8 cellular contexts compared by ENCODE assay signal in the genomic region with DNA sequence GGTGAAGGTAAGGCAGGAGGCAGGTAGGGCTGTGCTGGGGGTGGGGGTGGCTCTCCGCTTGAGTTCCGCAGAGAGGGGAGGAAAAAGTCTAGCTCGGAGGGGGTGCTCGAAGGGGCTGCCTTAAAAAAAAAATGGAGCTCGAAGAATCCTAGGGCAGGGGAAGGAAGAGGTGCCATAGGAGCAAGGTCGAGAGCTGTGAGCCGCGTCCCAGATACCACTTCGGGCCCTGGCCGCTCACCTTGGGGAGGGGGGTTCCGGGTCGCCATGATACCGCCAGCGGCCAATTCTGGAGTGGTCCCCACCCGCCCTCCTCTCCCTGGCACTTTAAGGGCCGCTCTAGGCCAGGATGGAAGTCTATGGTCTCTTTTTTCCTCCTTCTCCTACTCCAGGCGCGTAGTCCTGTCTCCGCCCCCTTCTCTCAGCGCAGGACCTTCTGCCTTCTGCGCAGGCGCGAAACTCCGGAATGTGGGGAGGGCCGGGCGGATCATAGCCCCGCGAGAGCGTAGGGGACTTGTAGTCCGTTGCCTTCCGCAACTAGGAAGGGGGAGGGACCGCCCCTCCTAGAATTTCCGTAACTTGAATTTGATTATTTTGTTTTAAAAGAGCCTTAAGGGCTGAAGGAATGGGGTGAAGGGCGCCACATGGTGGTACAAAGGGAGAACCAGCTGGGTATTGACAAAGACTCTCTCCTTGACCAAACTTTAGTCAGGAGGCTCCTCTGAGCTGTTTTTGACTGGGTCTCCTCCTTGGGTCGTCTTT. TPM values are rescaled to one million over a fixed set of nuclear protein-coding genes. Genes with fewer than 3 reads are reported as not detected.
A peak's percentile ranks its signal among the peaks of the same experiment; 100 is the strongest.
DNase-seq lines count a peak whose midpoint lies in the region; ATAC-seq and TF ChIP-seq lines count a peak whose summit lies in the region.

A gene with protein sequence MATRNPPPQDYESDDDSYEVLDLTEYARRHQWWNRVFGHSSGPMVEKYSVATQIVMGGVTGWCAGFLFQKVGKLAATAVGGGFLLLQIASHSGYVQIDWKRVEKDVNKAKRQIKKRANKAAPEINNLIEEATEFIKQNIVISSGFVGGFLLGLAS (minus strand): TSS at position 293 of the 759 bp plus-strand sequence. CDS start 27 bp downstream, at position 266.

- peaks cover 25% of the 10 kb centered on the region; the same call in 2 of the 3 replicates for H3K4me1 Mint-ChIP-seq in GM23338
- H3K4me1 Mint-ChIP-seq in natural killer cell treated with Interleukin-12 subunit alpha and Interleukin-12 subunit beta and Interleukin-15 and Interleukin-18, amount 100 ng/mL, for 72 hours (ENCODE audit: low read depth in 2 of 2), result peaks cover 0 to 27% of the 10 kb centered on the region in 2 donors

- H3K4me3 ChIP-seq in GM23338, result peak within 1 kb of the TSS; percentile 64

- H3K27me3 ChIP-seq in GM23338 (ENCODE audit: insufficient read depth), result no peaks in the 10 kb centered on the region

- no peak within 1 kb of the TSS for H2AFZ ChIP-seq in GM23338

- POLR2A ChIA-PET in RWPE1 (lab: Yijun Ruan, JAX; ENCODE audit: low non-redundant PET), result interaction anchor here (0.7 kb wide), 1 partner anchor 79 kb away, joined by 3 read pairs; no protein-coding TSS in a partner anchor

- no peaks in the 10 kb centered on the region; the same call in 2 of the 3 replicates for H3K9me3 Mint-ChIP-seq in GM23338
- no peaks in the 10 kb centered on the region for H3K9me3 Mint-ChIP-seq in natural killer cell treated with Interleukin-12 subunit alpha and Interleukin-12 subunit beta and Interleukin-15 and Interleukin-18, amount 100 ng/mL, for 72 hours

- no peaks in the 10 kb centered on the region; the same call in 1 of the 2 replicates for H3K36me3 ChIP-seq in GM23338 (ENCODE audit: insufficient read depth)

- peaks cover 10% of the 10 kb centered on the region for H3K36me3 Mint-ChIP-seq in GM23338 (ENCODE audit: low read depth)
- H3K36me3 Mint-ChIP-seq in natural killer cell treated with Interleukin-12 subunit alpha and Interleukin-12 subunit beta and Interleukin-15 and Interleukin-18, amount 100 ng/mL, for 72 hours, result peaks cover 5% of the 10 kb centered on the region

- H3K9me2 ChIP-seq in GM23338 (ENCODE audit: insufficient read depth), result no peaks in the 10 kb centered on the region

- H3K27ac ChIP-seq in GM23338 (ENCODE audit: low read depth) (peak within 1 kb of the TSS; percentile 76), RWPE1 (peak within 1 kb of the TSS; percentile 70)

- H3F3A ChIP-seq in GM23338 (replicated peaks; ENCODE audit: low read depth), result no peaks in the 10 kb centered on the region

- H3K27me3 Mint-ChIP-seq in GM23338 (ENCODE audit: insufficient read depth, low read depth, poor library complexity), result peaks cover 3% of the 10 kb centered on the region
- H3K27me3 Mint-ChIP-seq in natural killer cell treated with Interleukin-12 subunit alpha and Interleukin-12 subunit beta and Interleukin-15 and Interleukin-18, amount 100 ng/mL, for 72 hours, result peaks cover 0 to 3% of the 10 kb centered on the region in 2 donors

- H3K79me2 ChIP-seq in GM23338 (replicated peaks; ENCODE audit: insufficient read depth), result peaks cover 25% of the 10 kb centered on the region

- H3K27ac Mint-ChIP-seq in GM23338, result peak within 1 kb of the TSS; percentile 97
- peak within 1 kb of the TSS; percentile 77 to 91 for H3K27ac Mint-ChIP-seq in natural killer cell treated with Interleukin-12 subunit alpha and Interleukin-12 subunit beta and Interleukin-15 and Interleukin-18, amount 100 ng/mL, for 72 hours

- TF ChIP-seq CTCF in GM23338 (conservative IDR thresholded peaks at IDR 0.05; ENCODE audit: low read depth in 2 of 2), result peak; percentile 42 to 62
- TF ChIP-seq CTCF in RWPE1 (conservative IDR thresholded peaks at IDR 0.05; ENCODE audit: low read depth), result no peak

- H4K20me1 ChIP-seq in GM23338 (replicated peaks; ENCODE audit: insufficient read depth), result no peaks in the 10 kb centered on the region

- H3K4me1 ChIP-seq in GM23338 (ENCODE audit: insufficient read depth), result peaks cover 24% of the 10 kb centered on the region

- peak; percentile 93 for DNase-seq in EH (ENCODE audit: low read depth)
- peak; percentile 91 for DNase-seq in GM23338 (ENCODE audit: low spot score)
- peak; percentile 94 for DNase-seq in LHCN-M2 (ENCODE audit: low read depth)
- peak; percentile 87 for DNase-seq in RWPE1 (ENCODE audit: low spot score)
- DNase-seq in activated T-helper 9 cell treated with anti-CD3 and anti-CD28 coated beads, Interleukin-2, amount 50 U/mL, for 16 hours (ENCODE audit: low read depth), result peak; percentile 88
- peak; percentile 94 for DNase-seq in fibroblast of peridontal ligament (ENCODE audit: extremely low read depth)
- DNase-seq in natural killer cell treated with Interleukin-12 subunit alpha and Interleukin-12 subunit beta and Interleukin-15 and Interleukin-18, amount 100 ng/mL, for 72 hours (ENCODE audit: low spot score), result peak; percentile 96
- DNase-seq in stimulated activated naive CD8-positive, alpha-beta T cell treated with anti-CD3 and anti-CD28 coated beads, Interleukin-15, Interleukin-2, amounts not matched to agents 100 U/mL and 50 U/mL, for 24 hours, result peak; percentile 88

- CTCF ChIA-PET in RWPE1 (lab: Yijun Ruan, JAX), result no interaction called here

- H3K4me2 ChIP-seq in GM23338, result peak within 1 kb of the TSS; percentile 84

- ATAC-seq in GM23338, result peak; percentile 97
- ATAC-seq in natural killer cell treated with Interleukin-12 subunit alpha and Interleukin-12 subunit beta and Interleukin-15 and Interleukin-18, amount 100 ng/mL, for 72 hours, result peak; percentile 99
- ATAC-seq in stimulated activated naive CD8-positive, alpha-beta T cell treated with anti-CD3 and anti-CD28 coated beads, Interleukin-15, Interleukin-2, amounts not matched to agents 100 U/mL and 50 U/mL, for 24 hours, result peak; percentile 99

- peak within 1 kb of the TSS; percentile 90 for H3K4me3 Mint-ChIP-seq in GM23338
- H3K4me3 Mint-ChIP-seq in natural killer cell treated with Interleukin-12 subunit alpha and Interleukin-12 subunit beta and Interleukin-15 and Interleukin-18, amount 100 ng/mL, for 72 hours, result peak within 1 kb of the TSS; percentile 85

TF ChIP-seq in GM23338, 12 proteins besides CTCF, POLR2A, EP300 and RAD21:
- TF ChIP-seq, protein P1, sequence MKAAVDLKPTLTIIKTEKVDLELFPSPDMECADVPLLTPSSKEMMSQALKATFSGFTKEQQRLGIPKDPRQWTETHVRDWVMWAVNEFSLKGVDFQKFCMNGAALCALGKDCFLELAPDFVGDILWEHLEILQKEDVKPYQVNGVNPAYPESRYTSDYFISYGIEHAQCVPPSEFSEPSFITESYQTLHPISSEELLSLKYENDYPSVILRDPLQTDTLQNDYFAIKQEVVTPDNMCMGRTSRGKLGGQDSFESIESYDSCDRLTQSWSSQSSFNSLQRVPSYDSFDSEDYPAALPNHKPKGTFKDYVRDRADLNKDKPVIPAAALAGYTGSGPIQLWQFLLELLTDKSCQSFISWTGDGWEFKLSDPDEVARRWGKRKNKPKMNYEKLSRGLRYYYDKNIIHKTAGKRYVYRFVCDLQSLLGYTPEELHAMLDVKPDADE (IDR thresholded peaks at IDR 0.05), result peak; percentile 30; the same call in 1 of the 2 replicates
- TF ChIP-seq ZNF331 (CRISPR knock-in tag; IDR thresholded peaks at IDR 0.05; ENCODE audit: low read depth) (no peak), CREB1 (CRISPR knock-in tag; IDR thresholded peaks at IDR 0.05; ENCODE audit: low read depth) (0 out of 2 replicates have a peak, but pooled peaks have one; percentile 9), EZH2 (IDR thresholded peaks at IDR 0.05; ENCODE audit: low read depth, unreplicated experiment) (no peak)

RNA-seq across cellular contexts. Expression of the gene that starts here (rescaled TPM):
- 10.0 and 15.0 TPM in 2 replicates for total RNA-seq in GM23338 (2014; rRNA removed; shearing (Covaris generic))
- polyA plus RNA-seq in GM23338 (2016; fragmentation: Nextera tagmentation; extraction: Ambion mirVana), result 42.2 and 44.0 TPM in 2 replicates
- total RNA-seq in LHCN-M2 (2014; rRNA removed), result 16.5 and 22.2 TPM in 2 replicates
- 15.6 TPM for polyA plus RNA-seq in LHCN-M2 (2012)
- 10 to 100 TPM in 1 of 2 donors, 1 to 10 TPM in 1; 4.9 to 12.5 TPM for total RNA-seq in natural killer cell treated with Interleukin-12 subunit alpha and Interleukin-12 subunit beta and Interleukin-15 and Interleukin-18, amount 100 ng/mL, for 72 hours

Comparison
In these comparisons a context has a peak if more than half of its experiments do, and no peak if none do; other contexts are left out.
1. Peak in every context shown above with its lines: DNase-seq, ATAC-seq, H3K4me3 ChIP-seq and H3K27ac ChIP-seq.